In the genomic region with DNA sequence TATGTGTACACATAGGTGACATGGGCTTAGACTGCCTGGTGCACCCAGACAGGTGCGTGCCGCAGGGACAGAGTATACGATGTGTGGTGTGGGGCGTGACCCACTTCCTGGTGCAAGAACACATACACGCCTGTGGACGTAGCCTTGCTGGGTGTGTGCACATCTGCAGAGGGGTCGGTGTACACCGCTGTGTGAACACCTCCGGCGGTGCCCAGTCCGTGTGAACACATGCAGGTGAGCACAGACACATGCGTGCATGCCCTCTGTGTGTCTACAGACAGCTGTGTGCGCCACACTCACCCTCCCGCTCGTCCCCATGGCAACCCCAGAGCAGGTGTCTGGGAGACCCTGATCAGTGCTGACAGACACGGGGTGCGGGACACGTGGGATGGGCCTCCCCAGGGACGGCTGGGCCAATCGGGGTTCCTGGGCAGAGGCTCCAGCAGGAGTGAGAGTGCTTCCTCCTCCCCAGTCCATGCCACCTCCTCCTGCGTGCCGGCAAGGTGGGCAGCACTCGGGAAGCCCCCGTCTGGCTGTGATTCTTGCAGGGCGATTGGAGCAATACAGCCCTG, we compare ENCODE assay signal across 8 cellular contexts. TPM values are rescaled to one million over a fixed set of nuclear protein-coding genes. Genes with fewer than 3 reads are reported as not detected.
DNase-seq lines count a peak whose midpoint lies in the region; TF ChIP-seq lines count a peak whose summit lies in the region.

No MANE protein-coding gene starts in this region.

- H3K27me3 ChIP-seq in prostate gland (replicated peaks; ENCODE audit: insufficient read depth), result no peaks in the 10 kb centered on the region

- TF ChIP-seq POLR2A in prostate gland (IDR thresholded peaks at IDR 0.05), result no peak

- intact Hi-C loops in head of caudate nucleus (cut with DNase I) (no loop called here), prostate gland (cut with DNase I) (no loop called here)

- H3K4me3 ChIP-seq in prostate gland, result no peak overlapping the region

- peak; percentile 23 to 55 for DNase-seq in NCI-H2081 (lab: John Stamatoyannopoulos, UW)
- no peak for DNase-seq in NCI-H2081 treated with DMSO at 0.1 percent for 48 hours (lab: John Stamatoyannopoulos, UW)
- peak; percentile 52 for DNase-seq in NCI-H2107 (lab: John Stamatoyannopoulos, UW)
- peak in 41 of 42 donors; percentile 19 to 84 (median 56) for DNase-seq in head of caudate nucleus
- DNase-seq in retina, result peak; percentile 70
- no peak for DNase-seq in prostate gland (ENCODE audit: low spot score)
- DNase-seq in GM20000 (ENCODE audit: low spot score), result no peak
- no peak for DNase-seq in stimulated activated naive CD4-positive, alpha-beta T cell (lab: John Stamatoyannopoulos, UW)

- 81% methylated on average over 24 of the region's 25 CpGs for WGBS in prostate gland

- no peaks in the 10 kb centered on the region for H3K36me3 ChIP-seq in prostate gland

- no peaks in the 10 kb centered on the region for H3K4me1 ChIP-seq in prostate gland (replicated peaks)

- no peaks in the 10 kb centered on the region for H3K9me3 ChIP-seq in prostate gland

- TF ChIP-seq CTCF in prostate gland (IDR thresholded peaks at IDR 0.05), result no peak
- no peak for TF ChIP-seq CTCF in GM20000 (IDR thresholded peaks at IDR 0.05; ENCODE audit: extremely low read depth, missing control alignments)

- no peak overlapping the region for H3K27ac ChIP-seq in prostate gland

RNA-seq across cellular contexts. Expression of a gene that starts 23.4 kb away (rescaled TPM):
- total RNA-seq in prostate gland, result 1 to 10 TPM; 2.0 to 3.0 TPM

Comparison
In these comparisons a context has a peak if more than half of its experiments do, and no peak if none do; other contexts are left out.
1. DNase-seq: peak in NCI-H2081 (2 of 2), NCI-H2107 (single experiment), head of caudate nucleus (41 of 42) and retina (single experiment); none in NCI-H2081 treated with DMSO at 0.1 percent for 48 hours (single experiment), prostate gland (single experiment), GM20000 (single experiment) and stimulated activated naive CD4-positive, alpha-beta T cell (0 of 6).